In genomic region chr2:98952971-98953370, GRCh38 we compare ENCODE assay signal across 26 cellular contexts. TPM values are rescaled to one million over a fixed set of nuclear protein-coding genes. Genes with fewer than 3 reads are reported as not detected.
"Had no signal": no experiment of that assay in that cellular context is flagged by ENCODE, and none has a peak within 500 bp of the region (broad histone marks: within the 10 kb centered on the region; RNA-seq: fewer than 3 reads in every experiment).

No MANE protein-coding gene starts in this region.

- H3K9me3 ChIP-seq: gastroesophageal sphincter, heart right ventricle, mucosa of descending colon, prostate gland, right atrium auricular region, thoracic aorta, upper lobe of right lung had no signal

- H3K27ac ChIP-seq: coronary artery, gastroesophageal sphincter, heart right ventricle, prostate gland, right atrium auricular region, skin epidermis, thoracic aorta, upper lobe of right lung had no signal

- H3K4me1 ChIP-seq: heart right ventricle, prostate gland, right atrium auricular region, upper lobe of right lung had no signal

- FAIRE-seq: TTC549 had no signal

- H3K4me3 ChIP-seq: coronary artery, gastroesophageal sphincter, heart right ventricle, mucosa of descending colon, prostate gland, right atrium auricular region, skin epidermis, thoracic aorta, upper lobe of right lung had no signal

- ATAC-seq: activated naive CD4-positive, alpha-beta T cell treated with anti-CD3 and anti-CD28 coated beads, Interleukin-2, amount 50 U/mL, for 72 hours; gastroesophageal sphincter; heart right ventricle; mucosa of descending colon; stimulated activated effector memory CD8-positive, alpha-beta T cell treated with anti-CD3 and anti-CD28 coated beads, Interleukin-12 subunit alpha, Interleukin-12 subunit beta, amount 100 ng/mL, for 72 hours; upper lobe of right lung had no signal

- H3K27me3 ChIP-seq: right atrium auricular region had no signal

- DNase-seq: activated B cell treated with CpG ODN at 0.5 μM for 24 hours; activated CD4-positive, alpha-beta memory T cell treated with anti-CD3 and anti-CD28 coated beads for 36 hours; activated CD4-positive, alpha-beta T cell treated with anti-CD3 and anti-CD28 coated beads for 4 hours; activated gamma-delta T cell treated with Interleukin-2 at 50 U/mL for 16 hours; activated T-cell treated with anti-CD3 and anti-CD28 coated beads for 4 hours; amniotic stem cell; central memory CD4-positive, alpha-beta T cell; erythroblast; heart right ventricle; immature natural killer cell; mesenchymal stem cell; mucosa of descending colon; naive B cell; stimulated activated CD4-positive, alpha-beta T cell treated with anti-CD3 and anti-CD28 coated beads, Interleukin-15, amount 100 ng/mL, for 24 hours; stimulated activated CD4-positive, alpha-beta T cell treated with anti-CD3 and anti-CD28 coated beads, Interleukin-2, amount 100 ng/mL, for 48 hours; upper lobe of right lung had no signal

- H3K36me3 ChIP-seq: gastroesophageal sphincter, heart right ventricle, prostate gland, right atrium auricular region, thoracic aorta, upper lobe of right lung had no signal

RNA-seq across cellular contexts. Expression of gene CRACDL, which starts 16.9 kb away (rescaled TPM):
- total RNA-seq: activated B cell treated with CpG ODN at 0.5 μM for 24 hours, osteoblast had no signal
